Comparison of ENCODE assay signal across 15 cellular contexts in the genomic region with DNA sequence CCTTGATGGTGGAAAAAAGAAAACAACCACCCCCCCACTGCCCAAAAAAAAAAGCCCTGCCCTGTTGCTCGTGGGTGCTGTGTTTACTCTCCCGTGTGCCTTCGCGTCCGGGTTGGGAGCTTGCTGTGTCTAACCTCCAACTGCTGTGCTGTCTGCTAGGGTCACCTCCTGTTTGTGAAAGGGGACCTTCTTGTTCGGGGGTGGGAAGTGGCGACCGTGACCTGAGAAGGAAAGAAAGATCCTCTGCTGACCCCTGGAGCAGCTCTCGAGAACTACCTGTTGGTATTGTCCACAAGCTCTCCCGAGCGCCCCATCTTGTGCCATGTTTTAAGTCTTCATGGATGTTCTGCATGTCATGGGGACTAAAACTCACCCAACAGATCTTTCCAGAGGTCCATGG. TPM values are rescaled to one million over a fixed set of nuclear protein-coding genes. Genes with fewer than 3 reads are reported as not detected.
DNase-seq lines count a peak whose midpoint lies in the region; ATAC-seq and TF ChIP-seq lines count a peak whose summit lies in the region.
"Had no signal": no experiment of that assay in that cellular context is flagged by ENCODE, and none has a peak within 500 bp of the region (broad histone marks: within the 10 kb centered on the region; RNA-seq: fewer than 3 reads in every experiment).

No MANE protein-coding gene starts in this region.

- H3K4me1 ChIP-seq in thymus (ENCODE audit: control insufficient read depth, insufficient read depth, low read length): peaks cover 85% of the 10 kb centered on the region

- DNase-seq in Right ventricle myocardium superior: no peak
- DNase-seq in left cardiac atrium: no peak
- peak; percentile 31 for DNase-seq in NB4 (ENCODE audit: low read depth)
- no peak for DNase-seq in epithelial cell of esophagus (ENCODE audit: low read depth)
- no peak for DNase-seq in mesothelial cell of epicardium (ENCODE audit: low spot score in 2 of 2, unreplicated experiment in 2 of 2)
- no peak for DNase-seq in stimulated activated CD4-positive, alpha-beta T cell treated with anti-CD3 and anti-CD28 coated beads, Interleukin-4, amount 100 ng/mL, for 4 hours
- DNase-seq: C1 segment of cervical spinal cord, naive B cell, NCI-H1417 treated with DMSO at 0.1 percent for 48 hours had no signal

- TF ChIP-seq POLR2A in NB4 (IDR thresholded peaks at IDR 0.05; ENCODE audit: extremely low read depth, insufficient read length): no peak

- no peaks in the 10 kb centered on the region for H3K27me3 ChIP-seq in thymus (ENCODE audit: control insufficient read depth, insufficient read depth)

- intact Hi-C loops in Right ventricle myocardium superior (cut with DNase I): no loop called here
- intact Hi-C loops in left cardiac atrium (cut with DNase I): no loop called here

- H3K27ac ChIP-seq in thymus (ENCODE audit: low read depth): peak overlapping the region; percentile 67
- H3K27ac ChIP-seq: cardiac muscle cell had no signal

- H3K4me3 ChIP-seq in NB4 (ENCODE audit: low read depth, low read length): no peak overlapping the region
- no peak overlapping the region for H3K4me3 ChIP-seq in epithelial cell of esophagus (ENCODE audit: low read length)
- no peak overlapping the region for H3K4me3 ChIP-seq in thymus (ENCODE audit: low read length)
- H3K4me3 ChIP-seq: cardiac muscle cell had no signal

- peak; percentile 48 for ATAC-seq in Right ventricle myocardium superior (ENCODE audit: poor library complexity)
- ATAC-seq in left cardiac atrium: no peak
- ATAC-seq in GM21576 (IDR thresholded peaks at IDR 0.05; ENCODE audit: unreplicated experiment): no peak

- WGBS in thymus: 32% methylated on average over 11 of the region's 11 CpGs

- no peaks in the 10 kb centered on the region for H3K36me3 Mint-ChIP-seq in mesothelial cell of epicardium
- H3K36me3 Mint-ChIP-seq: naive B cell had no signal

- no peaks in the 10 kb centered on the region for H3K9me3 ChIP-seq in thymus (ENCODE audit: control insufficient read depth)

- no peak overlapping the region for H3K4me3 Mint-ChIP-seq in mesothelial cell of epicardium
- H3K4me3 Mint-ChIP-seq: naive B cell had no signal

- H3K27me3 Mint-ChIP-seq in mesothelial cell of epicardium (ENCODE audit: low read depth): peaks cover 56% of the 10 kb centered on the region

- H3K36me3 ChIP-seq in thymus (ENCODE audit: control insufficient read depth, insufficient read depth): peaks cover 29% of the 10 kb centered on the region
- H3K36me3 ChIP-seq: cardiac muscle cell had no signal

- no peak for TF ChIP-seq CTCF in NB4 (IDR thresholded peaks at IDR 0.05; ENCODE audit: low read depth, low read length)
- TF ChIP-seq CTCF in epithelial cell of esophagus (IDR thresholded peaks at IDR 0.05; ENCODE audit: insufficient read depth, low read depth, low read length, missing control alignments): peak; percentile 6
- TF ChIP-seq CTCF in mesothelial cell of epicardium (IDR thresholded peaks at IDR 0.05; ENCODE audit: unreplicated experiment): no peak

- H3K4me1 Mint-ChIP-seq in mesothelial cell of epicardium: no peaks in the 10 kb centered on the region

- H3K9me3 Mint-ChIP-seq in mesothelial cell of epicardium: no peaks in the 10 kb centered on the region
- H3K9me3 Mint-ChIP-seq: naive B cell had no signal

- H3K27ac Mint-ChIP-seq in mesothelial cell of epicardium: no peak overlapping the region

RNA-seq across cellular contexts. Expression of a gene that starts 28.0 kb away (rescaled TPM):
- total RNA-seq in Right ventricle myocardium superior: 5.5 TPM
- total RNA-seq in left cardiac atrium: 1 to 10 TPM; 5.8 to 7.8 TPM
- 143 TPM for polyA plus RNA-seq in thymus
- not detected in 3 replicates for total RNA-seq in mesothelial cell of epicardium
- total RNA-seq: cardiac muscle cell, glomerular endothelial cell, H4, temporal lobe had no signal
- polyA plus RNA-seq: cardiac muscle cell had no signal
